ENCODE assay signal across 9 cellular contexts in genomic region chr13:41588899-41589298, GRCh38.
DNase-seq lines count a peak whose midpoint lies in the region; ATAC-seq and TF ChIP-seq lines count a peak whose summit lies in the region.
"Had no signal": no experiment of that assay in that cellular context is flagged by ENCODE, and none has a peak within 500 bp of the region (broad histone marks: within the 10 kb centered on the region; RNA-seq: fewer than 3 reads in every experiment).

No MANE protein-coding gene starts in this region.

- no peak for TF ChIP-seq CTCF in mammary epithelial cell (conservative IDR thresholded peaks at IDR 0.05 in 1 of 2, IDR thresholded peaks at IDR 0.05 in 1 of 2; ENCODE audit: extremely low read depth in 1 of 2, insufficient read depth in 1 of 2, low read depth in 1 of 2, low read length in 2 of 2)

- peak overlapping the region; percentile 40 for H3K9ac ChIP-seq in mammary epithelial cell (ENCODE audit: insufficient read depth, low read length)

- H4K20me1 ChIP-seq in mammary epithelial cell (ENCODE audit: insufficient read depth, low read length) = no peaks in the 10 kb centered on the region

- 48% methylated on average over 2 of the region's 2 CpGs for WGBS in mammary epithelial cell (ENCODE audit: low coverage, missing lambda C conversion rate)

- no peaks in the 10 kb centered on the region for H3K27me3 ChIP-seq in mammary epithelial cell (ENCODE audit: insufficient read depth, low read length)

- in situ Hi-C loops in mammary epithelial cell (cut with MboI; ENCODE audit: low sequenced_read_pairs in 2 of 2) = no loop called here

- DNase-seq in GM04503 (ENCODE audit: low read depth) (peak; percentile 88), OCI-M1 (lab: John Stamatoyannopoulos, UW) (peak; percentile 75), mammary epithelial cell (peak; percentile 93), skeletal muscle cell (ENCODE audit: low read depth) (peak; percentile 80), COR-L47 (lab: John Stamatoyannopoulos, UW) (no peak), DMS153 (lab: John Stamatoyannopoulos, UW) (no peak)
- DNase-seq: left cardiac atrium had no signal

- H3K79me2 ChIP-seq in mammary epithelial cell (ENCODE audit: insufficient read depth, low read length) = no peaks in the 10 kb centered on the region

- no peak for ATAC-seq in GM21528 (IDR thresholded peaks at IDR 0.05; ENCODE audit: low FRiP score, unreplicated experiment)
- no peak for ATAC-seq in HG03280 (IDR thresholded peaks at IDR 0.05; ENCODE audit: unreplicated experiment)

- no peaks in the 10 kb centered on the region for H3K36me3 ChIP-seq in mammary epithelial cell (ENCODE audit: insufficient read depth, low read length)

- dilution Hi-C loops in mammary epithelial cell (cut with HindIII; ENCODE audit: low sequenced_read_pairs) = no loop called here

- CTCF ChIA-PET in mammary epithelial cell (lab: Charles Lee; ENCODE audit: low non-redundant PET) = no interaction called here

- peaks cover 24% of the 10 kb centered on the region for H3K4me1 ChIP-seq in mammary epithelial cell (ENCODE audit: insufficient read depth, low read length)

- BruUV-seq in mammary epithelial cell (replicated peaks; lab: Mats Ljungman, UMichigan) = no TSS peak

- H3K4me2 ChIP-seq in mammary epithelial cell (ENCODE audit: insufficient read depth, low read depth, low read length) = no peak overlapping the region

- H2AFZ ChIP-seq in mammary epithelial cell (ENCODE audit: low read depth, low read length) = no peak overlapping the region

- H3K4me3 ChIP-seq in mammary epithelial cell (replicated peaks in 1 of 3; ENCODE audit: insufficient read depth in 1 of 3, low read depth in 2 of 3, low read length in 3 of 3) (no peak overlapping the region), skeletal muscle cell (ENCODE audit: low read depth, low read length) (no peak overlapping the region)

- H3K9me3 ChIP-seq in mammary epithelial cell (replicated peaks; ENCODE audit: insufficient read depth, low read length) = no peaks in the 10 kb centered on the region

- intact Hi-C loops in mammary epithelial cell (cut with micrococcal nuclease) = no loop called here

- H3K27ac ChIP-seq in mammary epithelial cell (ENCODE audit: insufficient read depth, low read depth, low read length) = peak overlapping the region; percentile 87

Comparison
In these comparisons a context has a peak if more than half of its experiments do, and no peak if none do; other contexts are left out.
1. DNase-seq: peak in GM04503 (single experiment), OCI-M1 (single experiment), mammary epithelial cell (single experiment) and skeletal muscle cell (single experiment); none in COR-L47 (single experiment) and DMS153 (single experiment).